In the genomic region with DNA sequence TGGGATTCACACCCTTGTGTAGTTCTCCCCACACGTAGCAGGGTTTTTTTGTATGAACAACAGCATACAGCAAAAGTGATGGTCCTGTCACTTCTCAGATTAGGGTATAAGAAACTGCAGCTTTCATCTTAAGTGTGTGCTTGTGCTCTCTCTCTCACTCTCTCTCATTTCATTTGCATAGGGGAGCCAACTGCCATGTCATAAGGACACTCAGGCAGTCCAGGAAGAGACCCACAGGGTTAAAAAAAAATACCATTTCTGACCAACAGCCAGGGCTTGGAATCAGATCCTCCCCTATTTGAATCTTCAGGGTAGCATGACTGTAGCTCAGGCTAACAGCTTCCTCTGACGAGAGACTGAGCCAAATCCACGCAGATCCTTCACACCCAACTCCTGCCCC, we compare ENCODE assay signal across 23 cellular contexts.
DNase-seq lines count a peak whose midpoint lies in the region; ATAC-seq and TF ChIP-seq lines count a peak whose summit lies in the region.
"Had no signal": no experiment of that assay in that cellular context is flagged by ENCODE, and none has a peak within 500 bp of the region (broad histone marks: within the 10 kb centered on the region; RNA-seq: fewer than 3 reads in every experiment).

No MANE protein-coding gene starts in this region.

- no peak overlapping the region for H3K4me3 Mint-ChIP-seq in progenitor cell of endocrine pancreas (ENCODE audit: low read depth)
- H3K4me3 Mint-ChIP-seq: activated T-cell treated with anti-CD3 and anti-CD28 coated beads, Interleukin-2, amount 50 U/mL, for 4 hours; CD8-positive, alpha-beta T cell; neural crest cell had no signal

- TF ChIP-seq CTCF in progenitor cell of endocrine pancreas (IDR thresholded peaks at IDR 0.05; ENCODE audit: unreplicated experiment), result no peak

- peak overlapping the region; percentile 73 for H3K27ac Mint-ChIP-seq in progenitor cell of endocrine pancreas
- H3K27ac Mint-ChIP-seq: CD8-positive, alpha-beta T cell had no signal

- peak; percentile 60 for ATAC-seq in GM19025 (IDR thresholded peaks at IDR 0.05; ENCODE audit: low read depth, unreplicated experiment)
- ATAC-seq in GM21723 (IDR thresholded peaks at IDR 0.05; ENCODE audit: unreplicated experiment), result peak; percentile 64
- peak; percentile 46 for ATAC-seq in HG03354 (IDR thresholded peaks at IDR 0.05; ENCODE audit: poor library complexity, severe bottlenecking, unreplicated experiment)
- ATAC-seq in GM18909 (IDR thresholded peaks at IDR 0.05; ENCODE audit: poor library complexity, unreplicated experiment), result no peak
- ATAC-seq: activated T-cell treated with anti-CD3 and anti-CD28 coated beads, Interleukin-2, amount 50 U/mL, for 4 hours; CD8-positive, alpha-beta T cell; heart right ventricle had no signal

- H3K36me3 Mint-ChIP-seq in progenitor cell of endocrine pancreas (ENCODE audit: insufficient read depth), result peaks cover 9% of the 10 kb centered on the region
- H3K36me3 Mint-ChIP-seq: CD8-positive, alpha-beta T cell had no signal

- H3K27me3 Mint-ChIP-seq in progenitor cell of endocrine pancreas, result no peaks in the 10 kb centered on the region

- peaks cover 6% of the 10 kb centered on the region for H3K4me1 Mint-ChIP-seq in progenitor cell of endocrine pancreas (ENCODE audit: low read depth)
- H3K4me1 Mint-ChIP-seq: neural crest cell had no signal

- DNase-seq in progenitor cell of endocrine pancreas (ENCODE audit: low spot score, unreplicated experiment) (no peak), retina (no peak), SKM-1 (lab: John Stamatoyannopoulos, UW; ENCODE audit: unreplicated experiment) (no peak)
- DNase-seq: activated CD8-positive, alpha-beta memory T cell treated with anti-CD3 and anti-CD28 coated beads for 24 hours; activated naive CD4-positive, alpha-beta T cell treated with anti-CD3 and anti-CD28 coated beads, Interleukin-2, amount 50 U/mL, for 16 hours; activated T-cell treated with anti-CD3 and anti-CD28 coated beads, Interleukin-2, amount 50 U/mL, for 4 hours; anterior cingulate cortex; caudate nucleus; CD8-positive, alpha-beta T cell; dermis blood vessel endothelial cell; heart right ventricle; NCI-H146; NCI-H2171; NCI-H526 treated with DMSO at 0.1 percent for 48 hours; SHP77 treated with DMSO at 0.1 percent for 48 hours; stimulated activated CD4-positive, alpha-beta T cell treated with anti-CD3 and anti-CD28 coated beads, Interleukin-2, amount 100 ng/mL, for 24 hours; stimulated activated naive CD4-positive, alpha-beta T cell; T-helper 1 cell had no signal

- H3K9me3 Mint-ChIP-seq in progenitor cell of endocrine pancreas (ENCODE audit: low read depth), result peaks cover 34% of the 10 kb centered on the region
- H3K9me3 Mint-ChIP-seq: activated T-cell treated with anti-CD3 and anti-CD28 coated beads, Interleukin-2, amount 50 U/mL, for 4 hours; CD8-positive, alpha-beta T cell had no signal
